Comparison of ENCODE assay signal across 1 cellular context in the genomic region with DNA sequence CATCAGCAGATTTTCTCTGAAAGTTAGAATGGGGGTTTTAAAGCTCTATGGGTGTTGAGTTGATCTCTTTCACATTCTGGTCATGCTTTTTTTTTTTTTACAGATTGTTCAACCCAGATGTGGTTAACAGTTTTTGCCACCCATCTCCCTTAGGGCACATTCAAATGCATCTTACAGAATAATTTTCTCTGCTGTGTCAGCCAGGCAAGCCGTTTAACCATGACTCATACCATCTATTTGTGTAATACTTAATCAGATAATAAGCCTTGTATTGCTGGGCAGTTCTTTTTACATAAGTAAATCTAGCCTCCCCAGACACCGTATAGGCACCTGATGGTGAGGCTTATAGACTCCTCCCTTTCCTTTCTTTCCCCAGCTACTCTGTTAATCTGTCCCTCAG.
A peak's percentile ranks its signal among the peaks of the same experiment; 100 is the strongest.
TF ChIP-seq lines count a peak whose summit lies in the region.

No MANE protein-coding gene starts in this region.

TF ChIP-seq in K562, 482 proteins besides CTCF, POLR2A, EP300 and RAD21 (continued from another document and continues in another):
- TF ChIP-seq, protein P1, sequence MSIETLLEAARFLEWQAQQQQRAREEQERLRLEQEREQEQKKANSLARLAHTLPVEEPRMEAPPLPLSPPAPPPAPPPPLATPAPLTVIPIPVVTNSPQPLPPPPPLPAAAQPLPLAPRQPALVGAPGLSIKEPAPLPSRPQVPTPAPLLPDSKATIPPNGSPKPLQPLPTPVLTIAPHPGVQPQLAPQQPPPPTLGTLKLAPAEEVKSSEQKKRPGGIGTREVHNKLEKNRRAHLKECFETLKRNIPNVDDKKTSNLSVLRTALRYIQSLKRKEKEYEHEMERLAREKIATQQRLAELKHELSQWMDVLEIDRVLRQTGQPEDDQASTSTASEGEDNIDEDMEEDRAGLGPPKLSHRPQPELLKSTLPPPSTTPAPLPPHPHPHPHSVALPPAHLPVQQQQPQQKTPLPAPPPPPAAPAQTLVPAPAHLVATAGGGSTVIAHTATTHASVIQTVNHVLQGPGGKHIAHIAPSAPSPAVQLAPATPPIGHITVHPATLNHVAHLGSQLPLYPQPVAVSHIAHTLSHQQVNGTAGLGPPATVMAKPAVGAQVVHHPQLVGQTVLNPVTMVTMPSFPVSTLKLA (conservative IDR thresholded peaks at IDR 0.05), result peak in 1 of 2 experiments; percentile 35; a peak in 1 of 4 replicates
- TF ChIP-seq CTBP1 (IDR thresholded peaks at IDR 0.05; ENCODE audit: borderline replicate concordance), result no peak
- 0 out of 2 replicates have a peak, but pooled peaks have one; percentile 6 for TF ChIP-seq ETV1 (tag; conservative IDR thresholded peaks at IDR 0.05; ENCODE audit: low read depth)
- TF ChIP-seq, protein P2, sequence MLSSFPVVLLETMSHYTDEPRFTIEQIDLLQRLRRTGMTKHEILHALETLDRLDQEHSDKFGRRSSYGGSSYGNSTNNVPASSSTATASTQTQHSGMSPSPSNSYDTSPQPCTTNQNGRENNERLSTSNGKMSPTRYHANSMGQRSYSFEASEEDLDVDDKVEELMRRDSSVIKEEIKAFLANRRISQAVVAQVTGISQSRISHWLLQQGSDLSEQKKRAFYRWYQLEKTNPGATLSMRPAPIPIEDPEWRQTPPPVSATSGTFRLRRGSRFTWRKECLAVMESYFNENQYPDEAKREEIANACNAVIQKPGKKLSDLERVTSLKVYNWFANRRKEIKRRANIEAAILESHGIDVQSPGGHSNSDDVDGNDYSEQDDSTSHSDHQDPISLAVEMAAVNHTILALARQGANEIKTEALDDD (IDR thresholded peaks at IDR 0.05), result peak; percentile 80
- no peak for TF ChIP-seq ZNF717 (CRISPR knock-in tag; IDR thresholded peaks at IDR 0.05)
- TF ChIP-seq DPF2 (IDR thresholded peaks at IDR 0.05), result peak; percentile 89
- no peak for TF ChIP-seq ETV6 (IDR thresholded peaks at IDR 0.05; ENCODE audit: borderline replicate concordance in 1 of 2, low read depth in 2 of 2, low read length in 1 of 2)
- no peak for TF ChIP-seq ETV6 (CRISPR knock-in tag; IDR thresholded peaks at IDR 0.05; ENCODE audit: borderline replicate concordance)
- no peak for TF ChIP-seq PRMT5 (CRISPR knock-in tag; IDR thresholded peaks at IDR 0.05)
- TF ChIP-seq, protein P3, sequence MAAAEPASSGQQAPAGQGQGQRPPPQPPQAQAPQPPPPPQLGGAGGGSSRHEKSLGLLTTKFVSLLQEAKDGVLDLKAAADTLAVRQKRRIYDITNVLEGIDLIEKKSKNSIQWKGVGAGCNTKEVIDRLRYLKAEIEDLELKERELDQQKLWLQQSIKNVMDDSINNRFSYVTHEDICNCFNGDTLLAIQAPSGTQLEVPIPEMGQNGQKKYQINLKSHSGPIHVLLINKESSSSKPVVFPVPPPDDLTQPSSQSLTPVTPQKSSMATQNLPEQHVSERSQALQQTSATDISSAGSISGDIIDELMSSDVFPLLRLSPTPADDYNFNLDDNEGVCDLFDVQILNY (CRISPR knock-in tag; IDR thresholded peaks at IDR 0.05), result no peak
- peak; percentile 15; the same call in 1 of the 2 replicates for TF ChIP-seq KLF16 (IDR thresholded peaks at IDR 0.05)
- TF ChIP-seq NEUROD1 (IDR thresholded peaks at IDR 0.05; ENCODE audit: borderline replicate concordance, low read depth, low read length, partially characterized antibody), result peak; percentile 23
- 0 out of 2 replicates have a peak, but pooled peaks have one; percentile 16 for TF ChIP-seq GATAD2B (IDR thresholded peaks at IDR 0.05; ENCODE audit: borderline replicate concordance)
- TF ChIP-seq FOXJ2 (tag; IDR thresholded peaks at IDR 0.05), result no peak
- TF ChIP-seq ZNF143 (CRISPR knock-in tag; IDR thresholded peaks at IDR 0.05), result no peak
- TF ChIP-seq ASH1L (IDR thresholded peaks at IDR 0.05; ENCODE audit: borderline replicate concordance, low read depth, partially characterized antibody), result no peak
- TF ChIP-seq CBX1 (IDR thresholded peaks at IDR 0.05; ENCODE audit: low read depth), result no peak
- TF ChIP-seq MCM7 (IDR thresholded peaks at IDR 0.05), result no peak
- TF ChIP-seq ZFP1 (CRISPR knock-in tag; IDR thresholded peaks at IDR 0.05), result no peak
- TF ChIP-seq ZNF696 (CRISPR knock-in tag; conservative IDR thresholded peaks at IDR 0.05), result no peak
- TF ChIP-seq RBM22 (IDR thresholded peaks at IDR 0.05; ENCODE audit: low read depth, low read length, poor library complexity, severe bottlenecking), result no peak
- TF ChIP-seq STAT5B (CRISPR knock-in tag; IDR thresholded peaks at IDR 0.05), result no peak
- TF ChIP-seq, protein P4, sequence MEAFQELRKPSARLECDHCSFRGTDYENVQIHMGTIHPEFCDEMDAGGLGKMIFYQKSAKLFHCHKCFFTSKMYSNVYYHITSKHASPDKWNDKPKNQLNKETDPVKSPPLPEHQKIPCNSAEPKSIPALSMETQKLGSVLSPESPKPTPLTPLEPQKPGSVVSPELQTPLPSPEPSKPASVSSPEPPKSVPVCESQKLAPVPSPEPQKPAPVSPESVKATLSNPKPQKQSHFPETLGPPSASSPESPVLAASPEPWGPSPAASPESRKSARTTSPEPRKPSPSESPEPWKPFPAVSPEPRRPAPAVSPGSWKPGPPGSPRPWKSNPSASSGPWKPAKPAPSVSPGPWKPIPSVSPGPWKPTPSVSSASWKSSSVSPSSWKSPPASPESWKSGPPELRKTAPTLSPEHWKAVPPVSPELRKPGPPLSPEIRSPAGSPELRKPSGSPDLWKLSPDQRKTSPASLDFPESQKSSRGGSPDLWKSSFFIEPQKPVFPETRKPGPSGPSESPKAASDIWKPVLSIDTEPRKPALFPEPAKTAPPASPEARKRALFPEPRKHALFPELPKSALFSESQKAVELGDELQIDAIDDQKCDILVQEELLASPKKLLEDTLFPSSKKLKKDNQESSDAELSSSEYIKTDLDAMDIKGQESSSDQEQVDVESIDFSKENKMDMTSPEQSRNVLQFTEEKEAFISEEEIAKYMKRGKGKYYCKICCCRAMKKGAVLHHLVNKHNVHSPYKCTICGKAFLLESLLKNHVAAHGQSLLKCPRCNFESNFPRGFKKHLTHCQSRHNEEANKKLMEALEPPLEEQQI (IDR thresholded peaks at IDR 0.05), result peak; percentile 57; the same call in 1 of the 2 replicates
- TF ChIP-seq, protein P5, sequence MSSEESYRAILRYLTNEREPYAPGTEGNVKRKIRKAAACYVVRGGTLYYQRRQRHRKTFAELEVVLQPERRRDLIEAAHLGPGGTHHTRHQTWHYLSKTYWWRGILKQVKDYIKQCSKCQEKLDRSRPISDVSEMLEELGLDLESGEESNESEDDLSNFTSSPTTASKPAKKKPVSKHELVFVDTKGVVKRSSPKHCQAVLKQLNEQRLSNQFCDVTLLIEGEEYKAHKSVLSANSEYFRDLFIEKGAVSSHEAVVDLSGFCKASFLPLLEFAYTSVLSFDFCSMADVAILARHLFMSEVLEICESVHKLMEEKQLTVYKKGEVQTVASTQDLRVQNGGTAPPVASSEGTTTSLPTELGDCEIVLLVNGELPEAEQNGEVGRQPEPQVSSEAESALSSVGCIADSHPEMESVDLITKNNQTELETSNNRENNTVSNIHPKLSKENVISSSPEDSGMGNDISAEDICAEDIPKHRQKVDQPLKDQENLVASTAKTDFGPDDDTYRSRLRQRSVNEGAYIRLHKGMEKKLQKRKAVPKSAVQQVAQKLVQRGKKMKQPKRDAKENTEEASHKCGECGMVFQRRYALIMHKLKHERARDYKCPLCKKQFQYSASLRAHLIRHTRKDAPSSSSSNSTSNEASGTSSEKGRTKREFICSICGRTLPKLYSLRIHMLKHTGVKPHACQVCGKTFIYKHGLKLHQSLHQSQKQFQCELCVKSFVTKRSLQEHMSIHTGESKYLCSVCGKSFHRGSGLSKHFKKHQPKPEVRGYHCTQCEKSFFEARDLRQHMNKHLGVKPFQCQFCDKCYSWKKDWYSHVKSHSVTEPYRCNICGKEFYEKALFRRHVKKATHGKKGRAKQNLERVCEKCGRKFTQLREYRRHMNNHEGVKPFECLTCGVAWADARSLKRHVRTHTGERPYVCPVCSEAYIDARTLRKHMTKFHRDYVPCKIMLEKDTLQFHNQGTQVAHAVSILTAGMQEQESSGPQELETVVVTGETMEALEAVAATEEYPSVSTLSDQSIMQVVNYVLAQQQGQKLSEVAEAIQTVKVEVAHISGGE (CRISPR knock-in tag; IDR thresholded peaks at IDR 0.05), result no peak
- TF ChIP-seq CEBPB (tag; IDR thresholded peaks at IDR 0.05), result peak; percentile 51
- TF ChIP-seq TAF9B (IDR thresholded peaks at IDR 0.05; ENCODE audit: partially characterized antibody), result peak; percentile 19
- peak; percentile 43; the same call in 1 of the 2 replicates for TF ChIP-seq MEF2D (tag; conservative IDR thresholded peaks at IDR 0.05; ENCODE audit: low read depth)
- no peak for TF ChIP-seq SREBF2 (CRISPR knock-in tag; IDR thresholded peaks at IDR 0.05)
- no peak for TF ChIP-seq SETDB1 (IDR thresholded peaks at IDR 0.05; ENCODE audit: low read length)
- no peak for TF ChIP-seq HMGN3 (IDR thresholded peaks at IDR 0.05; ENCODE audit: borderline replicate concordance, extremely low read depth, insufficient read length, low read depth, low read length)
- no peak for TF ChIP-seq ZNF140 (CRISPR knock-in tag; IDR thresholded peaks at IDR 0.05)
- no peak for TF ChIP-seq SMAD1 (IDR thresholded peaks at IDR 0.05; ENCODE audit: low read depth, low read length, partially characterized antibody)
- peak; percentile 27; the same call in 1 of the 2 replicates for TF ChIP-seq HDAC2 (IDR thresholded peaks at IDR 0.05)
- TF ChIP-seq, protein P6, sequence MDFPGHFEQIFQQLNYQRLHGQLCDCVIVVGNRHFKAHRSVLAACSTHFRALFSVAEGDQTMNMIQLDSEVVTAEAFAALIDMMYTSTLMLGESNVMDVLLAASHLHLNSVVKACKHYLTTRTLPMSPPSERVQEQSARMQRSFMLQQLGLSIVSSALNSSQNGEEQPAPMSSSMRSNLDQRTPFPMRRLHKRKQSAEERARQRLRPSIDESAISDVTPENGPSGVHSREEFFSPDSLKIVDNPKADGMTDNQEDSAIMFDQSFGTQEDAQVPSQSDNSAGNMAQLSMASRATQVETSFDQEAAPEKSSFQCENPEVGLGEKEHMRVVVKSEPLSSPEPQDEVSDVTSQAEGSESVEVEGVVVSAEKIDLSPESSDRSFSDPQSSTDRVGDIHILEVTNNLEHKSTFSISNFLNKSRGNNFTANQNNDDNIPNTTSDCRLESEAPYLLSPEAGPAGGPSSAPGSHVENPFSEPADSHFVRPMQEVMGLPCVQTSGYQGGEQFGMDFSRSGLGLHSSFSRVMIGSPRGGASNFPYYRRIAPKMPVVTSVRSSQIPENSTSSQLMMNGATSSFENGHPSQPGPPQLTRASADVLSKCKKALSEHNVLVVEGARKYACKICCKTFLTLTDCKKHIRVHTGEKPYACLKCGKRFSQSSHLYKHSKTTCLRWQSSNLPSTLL (IDR thresholded peaks at IDR 0.05), result no peak
- TF ChIP-seq TCF3 (CRISPR knock-in tag; IDR thresholded peaks at IDR 0.05), result peak; percentile 57
- TF ChIP-seq TCFL5 (CRISPR knock-in tag; conservative IDR thresholded peaks at IDR 0.05), result no peak
- TF ChIP-seq CXXC5 (CRISPR knock-in tag; IDR thresholded peaks at IDR 0.05), result no peak
- TF ChIP-seq TCF7 (IDR thresholded peaks at IDR 0.05; ENCODE audit: borderline replicate concordance), result no peak
- TF ChIP-seq ZC3H11A (IDR thresholded peaks at IDR 0.05; ENCODE audit: low read depth, low read length), result no peak
- TF ChIP-seq U2AF1 (optimal IDR thresholded peaks at IDR 0.05; ENCODE audit: low read depth, low read length), result no peak
- 0 out of 2 replicates have a peak, but pooled peaks have one; percentile 15 for TF ChIP-seq STAT5A (IDR thresholded peaks at IDR 0.05; ENCODE audit: borderline replicate concordance, low read length)
- no peak for TF ChIP-seq MECOM (CRISPR knock-in tag; IDR thresholded peaks at IDR 0.05)
- TF ChIP-seq POLR2AphosphoS5 (IDR thresholded peaks at IDR 0.05; ENCODE audit: control insufficient read depth, insufficient read depth, low read depth, low read length), result no peak
- TF ChIP-seq RAD51 (IDR thresholded peaks at IDR 0.05; ENCODE audit: borderline replicate concordance, low read depth), result 0 out of 2 replicates have a peak, but pooled peaks have one; percentile 4
- no peak for TF ChIP-seq NR2C2 (CRISPR knock-in tag; IDR thresholded peaks at IDR 0.05)
- TF ChIP-seq NR2C2 (tag; IDR thresholded peaks at IDR 0.05), result 0 out of 2 replicates have a peak, but pooled peaks have one; percentile 22
- no peak for TF ChIP-seq ZNF217 (CRISPR knock-in tag; IDR thresholded peaks at IDR 0.05)
- TF ChIP-seq NCOR1 (IDR thresholded peaks at IDR 0.05), result peak; percentile 57
- peak; percentile 60 for TF ChIP-seq MAFG (tag; conservative IDR thresholded peaks at IDR 0.05)
- peak; percentile 43; the same call in 1 of the 2 replicates for TF ChIP-seq ZNF766 (CRISPR knock-in tag; conservative IDR thresholded peaks at IDR 0.05)
- TF ChIP-seq, protein P7, sequence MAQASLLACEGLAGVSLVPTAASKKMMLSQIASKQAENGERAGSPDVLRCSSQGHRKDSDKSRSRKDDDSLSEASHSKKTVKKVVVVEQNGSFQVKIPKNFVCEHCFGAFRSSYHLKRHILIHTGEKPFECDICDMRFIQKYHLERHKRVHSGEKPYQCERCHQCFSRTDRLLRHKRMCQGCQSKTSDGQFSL (CRISPR knock-in tag; IDR thresholded peaks at IDR 0.05), result no peak
- TF ChIP-seq, protein P7 (tag; IDR thresholded peaks at IDR 0.05), result no peak
- no peak for TF ChIP-seq GTF2F1 (IDR thresholded peaks at IDR 0.05; ENCODE audit: low read depth, low read length)
- no peak for TF ChIP-seq ZNF239 (CRISPR knock-in tag; IDR thresholded peaks at IDR 0.05)
- TF ChIP-seq MBD2 (IDR thresholded peaks at IDR 0.05; ENCODE audit: borderline replicate concordance, low read depth), result no peak
- TF ChIP-seq ZNF431 (CRISPR knock-in tag; IDR thresholded peaks at IDR 0.05), result no peak
- TF ChIP-seq PTBP1 (IDR thresholded peaks at IDR 0.05; ENCODE audit: low read depth, low read length), result no peak
- no peak for TF ChIP-seq ZNF165 (CRISPR knock-in tag; IDR thresholded peaks at IDR 0.05; ENCODE audit: borderline replicate concordance)
- peak in 1 of 2 experiments; percentile 72; a peak in 2 of 4 replicates for TF ChIP-seq RCOR1 (IDR thresholded peaks at IDR 0.05; ENCODE audit: borderline replicate concordance in 1 of 2, low read depth in 2 of 2, low read length in 2 of 2)
- TF ChIP-seq SMARCA4 (IDR thresholded peaks at IDR 0.05), result peak; percentile 88
- peak; percentile 52; the same call in 1 of the 2 replicates for TF ChIP-seq MAFK (IDR thresholded peaks at IDR 0.05; ENCODE audit: low read length)
- TF ChIP-seq, protein P8, sequence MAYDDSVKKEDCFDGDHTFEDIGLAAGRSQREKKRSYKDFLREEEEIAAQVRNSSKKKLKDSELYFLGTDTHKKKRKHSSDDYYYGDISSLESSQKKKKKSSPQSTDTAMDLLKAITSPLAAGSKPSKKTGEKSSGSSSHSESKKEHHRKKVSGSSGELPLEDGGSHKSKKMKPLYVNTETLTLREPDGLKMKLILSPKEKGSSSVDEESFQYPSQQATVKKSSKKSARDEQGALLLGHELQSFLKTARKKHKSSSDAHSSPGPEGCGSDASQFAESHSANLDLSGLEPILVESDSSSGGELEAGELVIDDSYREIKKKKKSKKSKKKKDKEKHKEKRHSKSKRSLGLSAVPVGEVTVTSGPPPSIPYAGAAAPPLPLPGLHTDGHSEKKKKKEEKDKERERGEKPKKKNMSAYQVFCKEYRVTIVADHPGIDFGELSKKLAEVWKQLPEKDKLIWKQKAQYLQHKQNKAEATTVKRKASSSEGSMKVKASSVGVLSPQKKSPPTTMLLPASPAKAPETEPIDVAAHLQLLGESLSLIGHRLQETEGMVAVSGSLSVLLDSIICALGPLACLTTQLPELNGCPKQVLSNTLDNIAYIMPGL (CRISPR knock-in tag; IDR thresholded peaks at IDR 0.05), result no peak
- TF ChIP-seq ZNF589 (CRISPR knock-in tag; IDR thresholded peaks at IDR 0.05; ENCODE audit: low read depth), result no peak
